In genomic region chr13:43880451-43880850, GRCh38 we compare ENCODE assay signal across 1 cellular context.
TF ChIP-seq lines count a peak whose summit lies in the region.

No MANE protein-coding gene starts in this region.

TF ChIP-seq in liver, 16 proteins besides CTCF, POLR2A, EP300 and RAD21 (continued from another document):
- TF ChIP-seq ZBTB33 (IDR thresholded peaks at IDR 0.05), result no peak
- no peak for TF ChIP-seq JUND (IDR thresholded peaks at IDR 0.05)
- TF ChIP-seq HNF4G (IDR thresholded peaks at IDR 0.05), result no peak
- no peak for TF ChIP-seq ATF3 (IDR thresholded peaks at IDR 0.05)
